In genomic region chr5:158701406-158702177, GRCh38 we compare ENCODE assay signal across 12 cellular contexts.
DNase-seq lines count a peak whose midpoint lies in the region; ATAC-seq and TF ChIP-seq lines count a peak whose summit lies in the region.
"Had no signal": no experiment of that assay in that cellular context is flagged by ENCODE, and none has a peak within 500 bp of the region (broad histone marks: within the 10 kb centered on the region; RNA-seq: fewer than 3 reads in every experiment).

No MANE protein-coding gene starts in this region.

- H3K4me3 Mint-ChIP-seq in nephron progenitor cell: no peak overlapping the region
- H3K4me3 Mint-ChIP-seq: mesothelial cell of epicardium had no signal

- no peaks in the 10 kb centered on the region for H3K36me3 ChIP-seq in MG63
- no peaks in the 10 kb centered on the region for H3K36me3 ChIP-seq in mammary epithelial cell (ENCODE audit: insufficient read depth, low read length)

- H3K4me3 ChIP-seq in MG63 (no peak overlapping the region), mammary epithelial cell (replicated peaks in 1 of 3; ENCODE audit: insufficient read depth in 1 of 3, low read depth in 2 of 3, low read length in 3 of 3) (no peak overlapping the region)

- no peak for TF ChIP-seq CTCF in mammary epithelial cell (conservative IDR thresholded peaks at IDR 0.05 in 1 of 2, IDR thresholded peaks at IDR 0.05 in 1 of 2; ENCODE audit: extremely low read depth in 1 of 2, insufficient read depth in 1 of 2, low read depth in 1 of 2, low read length in 2 of 2)
- no peak for TF ChIP-seq CTCF in nephron progenitor cell (IDR thresholded peaks at IDR 0.05)

- H3K36me3 Mint-ChIP-seq in nephron progenitor cell (ENCODE audit: low read depth): peaks cover 28% of the 10 kb centered on the region
- H3K36me3 Mint-ChIP-seq: mesothelial cell of epicardium had no signal

- peaks cover 62% of the 10 kb centered on the region for H3K4me1 Mint-ChIP-seq in nephron progenitor cell

- in situ Hi-C loops in mammary epithelial cell (cut with MboI; ENCODE audit: low sequenced_read_pairs in 2 of 2): no loop called here

- no peak overlapping the region for H3K9ac ChIP-seq in mammary epithelial cell (ENCODE audit: insufficient read depth, low read length)

- peaks cover 6% of the 10 kb centered on the region for H3K9me3 Mint-ChIP-seq in nephron progenitor cell
- H3K9me3 Mint-ChIP-seq: mesothelial cell of epicardium had no signal

- DNase-seq in AG20443 (ENCODE audit: low spot score) (peak; percentile 75), MG63 (peak; percentile 96), mammary epithelial cell (peak; percentile 59), nephron progenitor cell (no peak), NOMO-1 treated with DMSO at 0.1 percent for 48 hours (lab: John Stamatoyannopoulos, UW; ENCODE audit: unreplicated experiment) (no peak), NCI-H82 treated with DMSO at 0.1 percent for 48 hours (lab: John Stamatoyannopoulos, UW; ENCODE audit: unreplicated experiment) (no peak)
- DNase-seq: NCI-H526; stimulated activated CD4-positive, alpha-beta T cell treated with anti-CD3 and anti-CD28 coated beads, Interleukin-12 subunit alpha, Interleukin-12 subunit beta, amount 100 ng/mL, for 4 hours; stimulated activated naive CD4-positive, alpha-beta T cell had no signal

- intact Hi-C loops in mammary epithelial cell (cut with micrococcal nuclease): no loop called here

- H3K27ac ChIP-seq in mammary epithelial cell (ENCODE audit: insufficient read depth, low read depth, low read length): no peak overlapping the region

- H3K9me3 ChIP-seq in MG63 (no peaks in the 10 kb centered on the region), mammary epithelial cell (replicated peaks; ENCODE audit: insufficient read depth, low read length) (no peaks in the 10 kb centered on the region)

- WGBS in mammary epithelial cell (ENCODE audit: low coverage, missing lambda C conversion rate): 68% methylated on average over 6 of the region's 6 CpGs

- H3K4me2 ChIP-seq in mammary epithelial cell (ENCODE audit: insufficient read depth, low read depth, low read length): no peak overlapping the region

- no peak for ATAC-seq in GM21515 (IDR thresholded peaks at IDR 0.05; ENCODE audit: unreplicated experiment)
- no peak for ATAC-seq in GM21390 (IDR thresholded peaks at IDR 0.05; ENCODE audit: unreplicated experiment)

- peaks cover 15% of the 10 kb centered on the region for H3K4me1 ChIP-seq in mammary epithelial cell (ENCODE audit: insufficient read depth, low read length)

- H4K20me1 ChIP-seq in mammary epithelial cell (ENCODE audit: insufficient read depth, low read length): no peaks in the 10 kb centered on the region

- H3K79me2 ChIP-seq in mammary epithelial cell (ENCODE audit: insufficient read depth, low read length): no peaks in the 10 kb centered on the region

- H3K27ac Mint-ChIP-seq in nephron progenitor cell: peak overlapping the region; percentile 54
- H3K27ac Mint-ChIP-seq: mesothelial cell of epicardium had no signal

- CTCF ChIA-PET in mammary epithelial cell (lab: Charles Lee; ENCODE audit: low non-redundant PET): interaction anchor here (0.6 to 1.2 kb wide), 2 partner anchors 166 to 405 kb away, joined by 5 to 10 read pairs; no protein-coding TSS in a partner anchor

- no peak overlapping the region for H2AFZ ChIP-seq in mammary epithelial cell (ENCODE audit: low read depth, low read length)

- no peaks in the 10 kb centered on the region for H3K27me3 ChIP-seq in MG63
- no peaks in the 10 kb centered on the region for H3K27me3 ChIP-seq in mammary epithelial cell (ENCODE audit: insufficient read depth, low read length)

- dilution Hi-C loops in mammary epithelial cell (cut with HindIII; ENCODE audit: low sequenced_read_pairs): no loop called here

- no TSS peak for BruUV-seq in mammary epithelial cell (replicated peaks; lab: Mats Ljungman, UMichigan)

- H3K27me3 Mint-ChIP-seq in nephron progenitor cell (ENCODE audit: low read depth, poor library complexity): peaks cover 32% of the 10 kb centered on the region

Comparison
In these comparisons a context has a peak if more than half of its experiments do, and no peak if none do; other contexts are left out.
1. DNase-seq: peak in AG20443 (single experiment), MG63 (single experiment) and mammary epithelial cell (single experiment); none in nephron progenitor cell (single experiment), NOMO-1 treated with DMSO at 0.1 percent for 48 hours (single experiment) and NCI-H82 treated with DMSO at 0.1 percent for 48 hours (single experiment).